12 cellular contexts compared by ENCODE assay signal in genomic region chr1:1234180-1234808, GRCh38. TPM values are rescaled to one million over a fixed set of nuclear protein-coding genes. Genes with fewer than 3 reads are reported as not detected.
DNase-seq lines count a peak whose midpoint lies in the region; ATAC-seq and TF ChIP-seq lines count a peak whose summit lies in the region.
"Had no signal": no experiment of that assay in that cellular context is flagged by ENCODE, and none has a peak within 500 bp of the region (broad histone marks: within the 10 kb centered on the region; RNA-seq: fewer than 3 reads in every experiment).

No MANE protein-coding gene starts in this region.

- H3K18ac ChIP-seq in IMR-90 (ENCODE audit: low read depth, low read length): no peak overlapping the region

- H2BK20ac ChIP-seq in IMR-90 (ENCODE audit: low read depth, low read length): no peak overlapping the region

- peaks cover 28% of the 10 kb centered on the region for H3K4me1 Mint-ChIP-seq in activated CD4-positive, alpha-beta T cell treated with anti-CD3 and anti-CD28 coated beads, Interleukin-2, amount 10 ng/mL, durations not matched to agents 7 days and 5 days
- peaks cover 57% of the 10 kb centered on the region for H3K4me1 Mint-ChIP-seq in nephron progenitor cell

- no peak for TF ChIP-seq RAD21 in IMR-90 (IDR thresholded peaks at IDR 0.05; ENCODE audit: low read length)

- in situ Hi-C loops in IMR-90 (cut with MboI; ENCODE audit: low sequenced_read_pairs): no loop called here
- in situ Hi-C loops in G401 (cut with HindIII; ENCODE audit: low sequenced_read_pairs): no loop called here

- no peak overlapping the region for H4K5ac ChIP-seq in IMR-90 (ENCODE audit: low read depth, low read length)

- H3K27me3 ChIP-seq in IMR-90 (ENCODE audit: control insufficient read depth, insufficient read depth, low read length): no peaks in the 10 kb centered on the region

- TF ChIP-seq CTCF in IMR-90 (conservative IDR thresholded peaks at IDR 0.05; ENCODE audit: low read depth, low read length) (no peak), nephron progenitor cell (IDR thresholded peaks at IDR 0.05) (no peak)

- no peak overlapping the region for H2AFZ ChIP-seq in IMR-90 (replicated peaks; ENCODE audit: low read length, poor library complexity)

- H3K9ac ChIP-seq in IMR-90 (ENCODE audit: low read depth, low read length): no peak overlapping the region

- no peak overlapping the region for H3K23ac ChIP-seq in IMR-90 (ENCODE audit: low read depth, low read length)

- no peak overlapping the region for H3K14ac ChIP-seq in IMR-90 (replicated peaks; ENCODE audit: low read depth, low read length)

- TF ChIP-seq POLR2A in IMR-90 (IDR thresholded peaks at IDR 0.05; ENCODE audit: low read depth, low read length): no peak

- H3K9me1 ChIP-seq in IMR-90 (ENCODE audit: insufficient read depth, low read length): peaks cover 6% of the 10 kb centered on the region; the same call in 1 of the 2 replicates

- BruUV-seq in IMR-90 (replicated peaks; lab: Mats Ljungman, UMichigan): TSS peak; percentile 62

- dilution Hi-C loops in IMR-90 (cut with HindIII; ENCODE audit: low sequenced_read_pairs, unreplicated experiment): no loop called here

- H3K27ac ChIP-seq in IMR-90 (ENCODE audit: insufficient read depth, low read length): no peak overlapping the region

- WGBS in IMR-90 (ENCODE audit: extremely low coverage in 2 of 2, insufficient read length in 1 of 2), 2 experiments: 90% methylated on average over 21 of the region's 28 CpGs; no CpG with 5 or more reads in 1 of the 2 experiments

- H3K9me3 Mint-ChIP-seq in activated CD4-positive, alpha-beta T cell treated with anti-CD3 and anti-CD28 coated beads, Interleukin-2, amount 10 ng/mL, durations not matched to agents 7 days and 5 days: no peaks in the 10 kb centered on the region
- peaks cover 0 to 4% of the 10 kb centered on the region in 2 donors for H3K9me3 Mint-ChIP-seq in activated naive CD4-positive, alpha-beta T cell treated with anti-CD3 and anti-CD28 coated beads, Interleukin-2, amount 50 U/mL, for 72 hours
- peaks cover 4% of the 10 kb centered on the region for H3K9me3 Mint-ChIP-seq in nephron progenitor cell

- H3K4me1 ChIP-seq in IMR-90 (ENCODE audit: control insufficient read depth, insufficient read depth, low read length): peaks cover 26% of the 10 kb centered on the region

- H2AK5ac ChIP-seq in IMR-90 (ENCODE audit: low read depth, low read length): no peak overlapping the region

- H3K79me1 ChIP-seq in IMR-90 (ENCODE audit: low read depth in 1 of 2, low read length in 2 of 2): peaks cover 12 to 57% of the 10 kb centered on the region in 2 experiments; a peak in 3 of 4 replicates

- peaks cover 18% of the 10 kb centered on the region for H3K36me3 Mint-ChIP-seq in activated CD4-positive, alpha-beta T cell treated with anti-CD3 and anti-CD28 coated beads, Interleukin-2, amount 10 ng/mL, durations not matched to agents 7 days and 5 days (ENCODE audit: low read depth)
- H3K36me3 Mint-ChIP-seq in activated naive CD4-positive, alpha-beta T cell treated with anti-CD3 and anti-CD28 coated beads, Interleukin-2, amount 50 U/mL, for 72 hours: peaks cover 29 to 32% of the 10 kb centered on the region in 2 donors
- H3K36me3 Mint-ChIP-seq in nephron progenitor cell (ENCODE audit: low read depth): peaks cover 27% of the 10 kb centered on the region

- H2BK15ac ChIP-seq in IMR-90 (ENCODE audit: low read depth, low read length): no peak overlapping the region

- no peaks in the 10 kb centered on the region for H3K27me3 Mint-ChIP-seq in activated CD4-positive, alpha-beta T cell treated with anti-CD3 and anti-CD28 coated beads, Interleukin-2, amount 10 ng/mL, durations not matched to agents 7 days and 5 days
- H3K27me3 Mint-ChIP-seq in nephron progenitor cell (ENCODE audit: low read depth, poor library complexity): peaks cover 2% of the 10 kb centered on the region

- H3K4me2 ChIP-seq in IMR-90 (ENCODE audit: low read depth, low read length): no peak overlapping the region

- H2AK9ac ChIP-seq in IMR-90 (replicated peaks; ENCODE audit: low read depth, low read length, poor library complexity): no peak overlapping the region

- peaks cover 8% of the 10 kb centered on the region for H4K20me1 ChIP-seq in IMR-90 (ENCODE audit: insufficient read depth, low read length)

- no peak overlapping the region for H3K27ac Mint-ChIP-seq in activated CD4-positive, alpha-beta T cell treated with anti-CD3 and anti-CD28 coated beads, Interleukin-2, amount 10 ng/mL, durations not matched to agents 7 days and 5 days
- H3K27ac Mint-ChIP-seq in activated naive CD4-positive, alpha-beta T cell treated with anti-CD3 and anti-CD28 coated beads, Interleukin-2, amount 50 U/mL, for 72 hours: peak overlapping the region; percentile 56 to 80
- peak overlapping the region; percentile 83 for H3K27ac Mint-ChIP-seq in nephron progenitor cell

- POLR2A ChIA-PET in activated CD4-positive, alpha-beta T cell treated with anti-CD3 and anti-CD28 coated beads, Interleukin-2, amount 10 ng/mL, durations not matched to agents 7 days and 5 days (lab: Charles Lee): no interaction called here
- POLR2A ChIA-PET in IMR-90 (lab: Charles Lee; ENCODE audit: unreplicated experiment): no interaction called here

- peaks cover 2% of the 10 kb centered on the region for H3K36me3 ChIP-seq in IMR-90 (ENCODE audit: control insufficient read depth, insufficient read depth, low read length)

- H3K9me3 ChIP-seq in IMR-90 (ENCODE audit: control insufficient read depth, insufficient read depth, low read length): peaks cover 3% of the 10 kb centered on the region

- no peak overlapping the region for H4K91ac ChIP-seq in IMR-90 (ENCODE audit: insufficient read depth, low read depth, low read length)

- no peak overlapping the region for H3K56ac ChIP-seq in IMR-90 (ENCODE audit: extremely low read depth, insufficient read depth, low read length)

- H3K4ac ChIP-seq in IMR-90 (ENCODE audit: low read depth, low read length): no peak overlapping the region

- CTCF ChIA-PET in activated CD4-positive, alpha-beta T cell treated with anti-CD3 and anti-CD28 coated beads, Interleukin-2, amount 10 ng/mL, durations not matched to agents 7 days and 5 days (lab: Charles Lee): interaction anchor here (0.6 kb wide), 1 partner anchor 46 kb away, joined by 5 read pairs; no protein-coding TSS in a partner anchor
- CTCF ChIA-PET in IMR-90 (lab: Yijun Ruan, JAX): no interaction called here

- H3K4me3 Mint-ChIP-seq in activated CD4-positive, alpha-beta T cell treated with anti-CD3 and anti-CD28 coated beads, Interleukin-2, amount 10 ng/mL, durations not matched to agents 7 days and 5 days: peak overlapping the region; percentile 65
- peak overlapping the region; percentile 79 for H3K4me3 Mint-ChIP-seq in nephron progenitor cell

- no peak overlapping the region for H2BK120ac ChIP-seq in IMR-90 (ENCODE audit: low read depth, low read length)

- no peak for ATAC-seq in IMR-90 (ENCODE audit: low read depth)
- ATAC-seq in activated naive CD4-positive, alpha-beta T cell treated with anti-CD3 and anti-CD28 coated beads, Interleukin-2, amount 50 U/mL, for 72 hours: no peak
- ATAC-seq in GM19467 (IDR thresholded peaks at IDR 0.05; ENCODE audit: unreplicated experiment): no peak

- no peak overlapping the region for H2BK5ac ChIP-seq in IMR-90 (ENCODE audit: low read depth, low read length, poor library complexity, severe bottlenecking)

- DNase-seq in activated CD4-positive, alpha-beta T cell treated with anti-CD3 and anti-CD28 coated beads, Interleukin-2, amount 10 ng/mL, durations not matched to agents 7 days and 5 days: no peak
- no peak for DNase-seq in activated CD4-positive, alpha-beta T cell treated with anti-CD3 and anti-CD28 coated beads, Interleukin-2, amount 50 U/mL, for 4 hours
- DNase-seq in IMR-90 (no peak), nephron progenitor cell (no peak), G401 (ENCODE audit: low spot score) (no peak), NCI-H774 (lab: John Stamatoyannopoulos, UW) (no peak)
- DNase-seq in activated naive CD4-positive, alpha-beta T cell treated with anti-CD3 and anti-CD28 coated beads, Interleukin-2, amount 50 U/mL, for 72 hours (ENCODE audit: low spot score in 2 of 2): no peak
- DNase-seq: ACHN, MM.1S, NCI-H2081 treated with DMSO at 0.1 percent for 48 hours, NCI-H82 had no signal

- no peak overlapping the region for H3K4me3 ChIP-seq in IMR-90 (ENCODE audit: insufficient read depth, low read depth, low read length)

- no peak overlapping the region for H4K8ac ChIP-seq in IMR-90 (ENCODE audit: low read depth in 2 of 2, low read length in 2 of 2)

- intact Hi-C loops in IMR-90 (cut with micrococcal nuclease): loop anchor here (5.0 kb wide), 1 partner anchor 252 kb away; the partner anchor contains the start of gene PERM1

RNA-seq across cellular contexts. Expression of gene B3GALT6, which starts 2.3 kb away (rescaled TPM):
- total RNA-seq in activated CD4-positive, alpha-beta T cell treated with anti-CD3 and anti-CD28 coated beads, Interleukin-2, amount 10 ng/mL, durations not matched to agents 7 days and 5 days: 10 to 100 TPM; 15.8 to 19.2 TPM
- 12.2 and 18.3 TPM in 2 replicates for total RNA-seq in IMR-90 (2012; rRNA removed)
- polyA plus RNA-seq in IMR-90 (2012; rRNA removed): 23.0 and 29.2 TPM in 2 replicates
- 24.3 and 37.0 TPM in 2 replicates for polyA plus RNA-seq in IMR-90 (2012; cell fraction: cytosol; rRNA removed)
- polyA plus RNA-seq in IMR-90 (2012; cell fraction: nucleus; rRNA removed; ENCODE audit: low replicate concordance): 10.2 and 16.5 TPM in 2 replicates
- total RNA-seq in activated naive CD4-positive, alpha-beta T cell treated with anti-CD3 and anti-CD28 coated beads, Interleukin-2, amount 50 U/mL, for 72 hours: 10 to 100 TPM in 1 of 2 donors, 1 to 10 TPM in 1; 9.0 to 12.5 TPM
- total RNA-seq in G401 (2014; rRNA removed; shearing (Covaris generic)): 38.4 and 44.3 TPM in 2 replicates

RNA-seq across cellular contexts. Expression of gene SDF4, which starts 2.5 kb away (rescaled TPM):
- 10 to 100 TPM; 81.7 to 91.4 TPM for total RNA-seq in activated CD4-positive, alpha-beta T cell treated with anti-CD3 and anti-CD28 coated beads, Interleukin-2, amount 10 ng/mL, durations not matched to agents 7 days and 5 days
- total RNA-seq in IMR-90 (2012; rRNA removed): 57.0 and 69.4 TPM in 2 replicates
- 250 and 252 TPM in 2 replicates for polyA plus RNA-seq in IMR-90 (2012; rRNA removed)
- polyA plus RNA-seq in IMR-90 (2012; cell fraction: cytosol; rRNA removed): 292 and 384 TPM in 2 replicates
- polyA plus RNA-seq in IMR-90 (2012; cell fraction: nucleus; rRNA removed; ENCODE audit: low replicate concordance): 224 and 287 TPM in 2 replicates
- total RNA-seq in activated naive CD4-positive, alpha-beta T cell treated with anti-CD3 and anti-CD28 coated beads, Interleukin-2, amount 50 U/mL, for 72 hours: 100 to 1,000 TPM in 1 of 2 donors, 10 to 100 TPM in 1; 68.4 to 144 TPM
- 92.4 and 99.1 TPM in 2 replicates for total RNA-seq in G401 (2014; rRNA removed; shearing (Covaris generic))

RNA-seq across cellular contexts. Expression of gene C1QTNF12, which starts 12.2 kb away (rescaled TPM):
- total RNA-seq in activated CD4-positive, alpha-beta T cell treated with anti-CD3 and anti-CD28 coated beads, Interleukin-2, amount 10 ng/mL, durations not matched to agents 7 days and 5 days: 1 to 10 TPM; 1.2 to 1.4 TPM
- 0.36 TPM in 1 of 2 replicates, not detected in the other for total RNA-seq in IMR-90 (2012; rRNA removed)
- 1.1 and 2.6 TPM in 2 replicates for polyA plus RNA-seq in IMR-90 (2012; rRNA removed)
- 0.65 and 0.84 TPM in 2 replicates for polyA plus RNA-seq in IMR-90 (2012; cell fraction: cytosol; rRNA removed)
- polyA plus RNA-seq in IMR-90 (2012; cell fraction: nucleus; rRNA removed; ENCODE audit: low replicate concordance): 8.4 and 27.4 TPM in 2 replicates
- 10 to 100 TPM in 1 of 2 donors, 1 to 10 TPM in 1; 4.0 to 17.7 TPM for total RNA-seq in activated naive CD4-positive, alpha-beta T cell treated with anti-CD3 and anti-CD28 coated beads, Interleukin-2, amount 50 U/mL, for 72 hours
- 5.1 and 13.3 TPM in 2 replicates for total RNA-seq in G401 (2014; rRNA removed; shearing (Covaris generic))

RNA-seq across cellular contexts. Expression of gene TNFRSF4, which starts 20.3 kb away (rescaled TPM):
- 10 to 100 TPM; 44.1 to 52.8 TPM for total RNA-seq in activated CD4-positive, alpha-beta T cell treated with anti-CD3 and anti-CD28 coated beads, Interleukin-2, amount 10 ng/mL, durations not matched to agents 7 days and 5 days
- total RNA-seq in IMR-90 (2012; rRNA removed): not detected in 2 replicates
- polyA plus RNA-seq in IMR-90 (2012; rRNA removed): 0.15 and 0.44 TPM in 2 replicates
- 0.23 and 0.40 TPM in 2 replicates for polyA plus RNA-seq in IMR-90 (2012; cell fraction: cytosol; rRNA removed)
- 0.63 and 1.3 TPM in 2 replicates for polyA plus RNA-seq in IMR-90 (2012; cell fraction: nucleus; rRNA removed; ENCODE audit: low replicate concordance)
- 100 to 1,000 TPM; 166 to 176 TPM for total RNA-seq in activated naive CD4-positive, alpha-beta T cell treated with anti-CD3 and anti-CD28 coated beads, Interleukin-2, amount 50 U/mL, for 72 hours
- total RNA-seq in G401 (2014; rRNA removed; shearing (Covaris generic)): not detected in 2 replicates

RNA-seq across cellular contexts. Expression of gene TNFRSF18, which starts 27.9 kb away (rescaled TPM):
- 10 to 100 TPM; 26.0 to 33.9 TPM for total RNA-seq in activated CD4-positive, alpha-beta T cell treated with anti-CD3 and anti-CD28 coated beads, Interleukin-2, amount 10 ng/mL, durations not matched to agents 7 days and 5 days
- total RNA-seq in IMR-90 (2012; rRNA removed): 0.18 TPM in 1 of 2 replicates, not detected in the other
- polyA plus RNA-seq in IMR-90 (2012; rRNA removed): 1.0 and 1.2 TPM in 2 replicates
- 0.23 and 0.65 TPM in 2 replicates for polyA plus RNA-seq in IMR-90 (2012; cell fraction: cytosol; rRNA removed)
- 4.4 and 10.1 TPM in 2 replicates for polyA plus RNA-seq in IMR-90 (2012; cell fraction: nucleus; rRNA removed; ENCODE audit: low replicate concordance)
- total RNA-seq in activated naive CD4-positive, alpha-beta T cell treated with anti-CD3 and anti-CD28 coated beads, Interleukin-2, amount 50 U/mL, for 72 hours: 100 to 1,000 TPM in 1 of 2 donors, 10 to 100 TPM in 1; 43.6 to 250 TPM
- total RNA-seq in G401 (2014; rRNA removed; shearing (Covaris generic)): 1.2 TPM in 1 of 2 replicates, not detected in the other
